ENCODE assay signal across 15 cellular contexts in the genomic region with DNA sequence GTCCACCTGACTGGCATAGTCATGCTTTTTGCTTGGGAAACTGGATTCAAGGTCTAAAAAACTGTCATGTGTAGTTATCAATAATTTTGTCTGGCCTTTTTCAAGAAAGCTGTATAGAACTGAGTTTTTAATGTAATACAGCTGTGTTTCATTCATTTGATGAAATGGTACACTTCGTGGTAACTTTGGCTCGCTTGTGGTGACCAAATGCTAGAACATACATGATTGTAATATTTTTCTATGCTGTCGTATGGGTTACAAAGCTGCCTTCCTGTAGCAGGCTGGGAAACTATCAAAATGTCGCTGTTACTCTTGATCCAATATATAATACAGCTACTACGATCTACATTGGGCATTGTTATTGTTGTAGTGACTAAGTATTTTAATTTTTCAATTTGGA. TPM values are rescaled to one million over a fixed set of nuclear protein-coding genes. Genes with fewer than 3 reads are reported as not detected.
DNase-seq lines count a peak whose midpoint lies in the region; ATAC-seq, FAIRE-seq and TF ChIP-seq lines count a peak whose summit lies in the region.
"Had no signal": no experiment of that assay in that cellular context is flagged by ENCODE, and none has a peak within 500 bp of the region (broad histone marks: within the 10 kb centered on the region; RNA-seq: fewer than 3 reads in every experiment).

No MANE protein-coding gene starts in this region.

- H3K27me3 Mint-ChIP-seq in activated B cell treated with CpG ODN at 0.5 μM for 24 hours: no peaks in the 10 kb centered on the region
- H3K27me3 Mint-ChIP-seq: memory B cell had no signal

- H3K9me3 ChIP-seq in BLaER1: no peaks in the 10 kb centered on the region
- H3K9me3 ChIP-seq in keratinocyte (ENCODE audit: control insufficient read depth, low read depth, low read length): no peaks in the 10 kb centered on the region
- H3K9me3 ChIP-seq: stomach had no signal

- peaks cover 71% of the 10 kb centered on the region for H3K79me2 ChIP-seq in keratinocyte (ENCODE audit: control insufficient read depth, insufficient read depth, low read length)

- no peaks in the 10 kb centered on the region for H3K9me1 ChIP-seq in keratinocyte (ENCODE audit: control insufficient read depth, extremely low read depth, insufficient read depth, low read length)

- no peak for FAIRE-seq in keratinocyte (lab: Jason Lieb, UNC)
- FAIRE-seq: TTC549 had no signal

- H3K4me3 ChIP-seq in BLaER1 (no peak overlapping the region), keratinocyte (ENCODE audit: control insufficient read depth in 2 of 3, extremely low read depth in 1 of 3, insufficient read depth in 2 of 3, low read depth in 1 of 3, low read length in 3 of 3) (peak overlapping the region in 1 of 3 experiments; percentile 71)

- H4K20me1 ChIP-seq in BLaER1 (peaks cover 43% of the 10 kb centered on the region), keratinocyte (ENCODE audit: control insufficient read depth, extremely low read depth, insufficient read depth, low read length) (no peaks in the 10 kb centered on the region)

- no peak overlapping the region for H2AFZ ChIP-seq in keratinocyte (ENCODE audit: control insufficient read depth, low read length)

- DNase-seq in activated B cell treated with CpG ODN at 0.5 μM for 24 hours (no peak), keratinocyte (ENCODE audit: low read depth, low spot score) (no peak), NCI-H1048 (lab: John Stamatoyannopoulos, UW) (no peak), SKM-1 treated with dmso at 0.1 percent for 144 hours (lab: John Stamatoyannopoulos, UW; ENCODE audit: unreplicated experiment) (no peak)
- DNase-seq: effector memory CD4-positive, alpha-beta T cell; foreskin melanocyte; stomach had no signal

- H3K4me3 Mint-ChIP-seq in activated B cell treated with CpG ODN at 0.5 μM for 24 hours: peak overlapping the region; percentile 28
- H3K4me3 Mint-ChIP-seq: memory B cell had no signal

- H3K9ac ChIP-seq in BLaER1 (no peak overlapping the region), keratinocyte (ENCODE audit: control insufficient read depth, extremely low read depth, insufficient read depth, low read length) (no peak overlapping the region)

- H3K27ac ChIP-seq in 22Rv1: 0 out of 2 replicates have a peak overlapping the region, but pooled peaks have one; percentile 78
- no peak overlapping the region for H3K27ac ChIP-seq in BLaER1
- H3K27ac ChIP-seq in keratinocyte (ENCODE audit: control insufficient read depth, insufficient read depth, low read length): no peak overlapping the region
- H3K27ac ChIP-seq: C4-2B had no signal

- H3K27ac Mint-ChIP-seq in activated B cell treated with CpG ODN at 0.5 μM for 24 hours: no peak overlapping the region
- H3K27ac Mint-ChIP-seq: memory B cell had no signal

- dilution Hi-C loops in keratinocyte (cut with MboI; ENCODE audit: extremely low pct_ligation_motif_present, low sequenced_read_pairs): no loop called here

- peaks cover 28% of the 10 kb centered on the region for H3K36me3 Mint-ChIP-seq in activated B cell treated with CpG ODN at 0.5 μM for 24 hours (ENCODE audit: low read depth)

- TF ChIP-seq CTCF in 22Rv1 (IDR thresholded peaks at IDR 0.05) (no peak), activated B cell treated with CpG ODN at 0.5 μM for 24 hours (IDR thresholded peaks at IDR 0.05) (no peak), keratinocyte (optimal IDR thresholded peaks at IDR 0.05 in 1 of 3, IDR thresholded peaks at IDR 0.05 in 1 of 3, conservative IDR thresholded peaks at IDR 0.05 in 1 of 3; ENCODE audit: extremely low read depth in 1 of 3, insufficient read depth in 2 of 3, low read length in 3 of 3) (no peak)

- CTCF ChIA-PET in activated B cell treated with CpG ODN at 0.5 μM for 24 hours (lab: Charles Lee): interaction anchor here (1.1 to 7.6 kb wide), 6 partner anchors 11 to 88 kb away, joined by 3 to 108 read pairs (median 8); no protein-coding TSS in a partner anchor

- no peaks in the 10 kb centered on the region for H3K9me3 Mint-ChIP-seq in activated B cell treated with CpG ODN at 0.5 μM for 24 hours
- H3K9me3 Mint-ChIP-seq: memory B cell had no signal

- peak overlapping the region; percentile 84; the same call in 1 of the 2 replicates for H3K4me2 ChIP-seq in BLaER1
- peak overlapping the region; percentile 8 for H3K4me2 ChIP-seq in keratinocyte (ENCODE audit: control insufficient read depth, extremely low read depth, insufficient read depth, low read depth, low read length)

- ATAC-seq in activated B cell treated with CpG ODN at 0.5 μM for 24 hours (ENCODE audit: low read depth): no peak
- no peak for ATAC-seq in GM21515 (IDR thresholded peaks at IDR 0.05; ENCODE audit: unreplicated experiment)
- ATAC-seq in HG02623 (IDR thresholded peaks at IDR 0.05; ENCODE audit: unreplicated experiment): no peak

- H3K36me3 ChIP-seq in BLaER1: peaks cover 34% of the 10 kb centered on the region
- peaks cover 9 to 31% of the 10 kb centered on the region in 2 experiments for H3K36me3 ChIP-seq in keratinocyte (ENCODE audit: control insufficient read depth in 2 of 2, extremely low read depth in 1 of 2, insufficient read depth in 2 of 2, low read length in 2 of 2)

- POLR2A ChIA-PET in activated B cell treated with CpG ODN at 0.5 μM for 24 hours (lab: Charles Lee): interaction anchor here (1.0 kb wide), 1 partner anchor 30 kb away, joined by 3 read pairs; no protein-coding TSS in a partner anchor

- peaks cover 29% of the 10 kb centered on the region for H3K4me1 Mint-ChIP-seq in activated B cell treated with CpG ODN at 0.5 μM for 24 hours

- H3K27me3 ChIP-seq in BLaER1 (no peaks in the 10 kb centered on the region), keratinocyte (ENCODE audit: control insufficient read depth, extremely low read depth, insufficient read depth, low read length) (no peaks in the 10 kb centered on the region)
- H3K27me3 ChIP-seq: stomach had no signal

- intact Hi-C loops in activated B cell treated with CpG ODN at 0.5 μM for 24 hours (cut with micrococcal nuclease): loop anchor here (5.0 kb wide), 4 partner anchors 621 to 1891 kb away; a partner anchor contains a TSS

- H3K4me1 ChIP-seq in BLaER1 (peaks cover 52% of the 10 kb centered on the region), keratinocyte (ENCODE audit: control insufficient read depth, extremely low read depth, insufficient read depth, low read length) (peaks cover 19% of the 10 kb centered on the region)

RNA-seq across cellular contexts. Expression of a gene that starts 2.1 kb away (rescaled TPM):
- total RNA-seq in activated B cell treated with CpG ODN at 0.5 μM for 24 hours: 13.8 and 14.6 TPM in 2 replicates
- 45.7 to 70.6 TPM (median 61.8 TPM) in 3 replicates for polyA plus RNA-seq in keratinocyte
- polyA plus RNA-seq in keratinocyte (2011; ENCODE audit: low read depth): 64.1 TPM
- 53.6 and 75.3 TPM in 2 replicates for polyA plus RNA-seq in keratinocyte (2011; cell fraction: cytosol; rRNA removed)
- polyA plus RNA-seq in keratinocyte (2011; cell fraction: nucleus; rRNA removed): 47.5 and 48.3 TPM in 2 replicates
- polyA plus RNA-seq in keratinocyte (2012; ENCODE audit: low replicate concordance): 53.2 and 55.2 TPM in 2 replicates
- polyA minus RNA-seq in keratinocyte: 20.1 to 38.2 TPM (median 33.0 TPM) in 3 replicates
- polyA minus RNA-seq in keratinocyte (2011; cell fraction: cytosol; rRNA and poly(A)+ RNA removed): 36.6 TPM
- 18.9 and 26.2 TPM in 2 replicates for polyA minus RNA-seq in keratinocyte (2011; cell fraction: nucleus; rRNA and poly(A)+ RNA removed)

RNA-seq across cellular contexts. Expression of a gene that starts 2.8 kb away (rescaled TPM):
- total RNA-seq in activated B cell treated with CpG ODN at 0.5 μM for 24 hours: 38.0 and 41.0 TPM in 2 replicates
- 24.5 to 64.3 TPM (median 26.4 TPM) in 3 replicates for polyA plus RNA-seq in keratinocyte
- polyA plus RNA-seq in keratinocyte (2011; ENCODE audit: low read depth): 14.1 TPM
- 25.8 and 48.8 TPM in 2 replicates for polyA plus RNA-seq in keratinocyte (2011; cell fraction: cytosol; rRNA removed)
- 21.3 and 31.3 TPM in 2 replicates for polyA plus RNA-seq in keratinocyte (2011; cell fraction: nucleus; rRNA removed)
- 17.1 and 40.5 TPM in 2 replicates for polyA plus RNA-seq in keratinocyte (2012; ENCODE audit: low replicate concordance)
- polyA minus RNA-seq in keratinocyte: 0.62 to 9.0 TPM (median 2.6 TPM) in 3 replicates
- 10.4 TPM for polyA minus RNA-seq in keratinocyte (2011; cell fraction: cytosol; rRNA and poly(A)+ RNA removed)
- 4.5 and 9.5 TPM in 2 replicates for polyA minus RNA-seq in keratinocyte (2011; cell fraction: nucleus; rRNA and poly(A)+ RNA removed)

RNA-seq across cellular contexts. Expression of a gene that starts 54.3 kb away (rescaled TPM):
- not detected in 2 replicates for total RNA-seq in activated B cell treated with CpG ODN at 0.5 μM for 24 hours
- polyA plus RNA-seq in keratinocyte: not detected in 3 replicates
- not detected for polyA plus RNA-seq in keratinocyte (2011; ENCODE audit: low read depth)
- polyA plus RNA-seq in keratinocyte (2011; cell fraction: cytosol; rRNA removed): not detected in 2 replicates
- polyA plus RNA-seq in keratinocyte (2011; cell fraction: nucleus; rRNA removed): not detected in 2 replicates
- not detected in 2 replicates for polyA plus RNA-seq in keratinocyte (2012; ENCODE audit: low replicate concordance)
- not detected in 3 replicates for polyA minus RNA-seq in keratinocyte
- polyA minus RNA-seq in keratinocyte (2011; cell fraction: cytosol; rRNA and poly(A)+ RNA removed): not detected
- not detected in 2 replicates for polyA minus RNA-seq in keratinocyte (2011; cell fraction: nucleus; rRNA and poly(A)+ RNA removed)
- total RNA-seq: Daoy, stomach had no signal
- polyA plus RNA-seq: stomach had no signal

RNA-seq across cellular contexts. Expression of a gene that starts 58.7 kb away (rescaled TPM):
- total RNA-seq in activated B cell treated with CpG ODN at 0.5 μM for 24 hours: 16.6 and 18.5 TPM in 2 replicates
- polyA plus RNA-seq in keratinocyte: 36.3 to 45.7 TPM (median 43.3 TPM) in 3 replicates
- polyA plus RNA-seq in keratinocyte (2011; ENCODE audit: low read depth): 10.2 TPM
- 35.0 and 57.3 TPM in 2 replicates for polyA plus RNA-seq in keratinocyte (2011; cell fraction: cytosol; rRNA removed)
- polyA plus RNA-seq in keratinocyte (2011; cell fraction: nucleus; rRNA removed): 35.2 and 41.9 TPM in 2 replicates
- polyA plus RNA-seq in keratinocyte (2012; ENCODE audit: low replicate concordance): 22.4 and 23.5 TPM in 2 replicates
- polyA minus RNA-seq in keratinocyte: 19.2 to 45.8 TPM (median 37.8 TPM) in 3 replicates
- 17.8 TPM for polyA minus RNA-seq in keratinocyte (2011; cell fraction: cytosol; rRNA and poly(A)+ RNA removed)
- polyA minus RNA-seq in keratinocyte (2011; cell fraction: nucleus; rRNA and poly(A)+ RNA removed): 14.2 and 20.6 TPM in 2 replicates
